In genomic region chr1:25707280-25708016, GRCh38 we compare ENCODE assay signal across 12 cellular contexts.
DNase-seq lines count a peak whose midpoint lies in the region; ATAC-seq and TF ChIP-seq lines count a peak whose summit lies in the region.
"Had no signal": no experiment of that assay in that cellular context is flagged by ENCODE, and none has a peak within 500 bp of the region (broad histone marks: within the 10 kb centered on the region; RNA-seq: fewer than 3 reads in every experiment).

No MANE protein-coding gene starts in this region.

- H3K4me1 ChIP-seq in HEK293 (ENCODE audit: control insufficient read depth, insufficient read depth, low read length), result no peaks in the 10 kb centered on the region

- DNase-seq in AG10803 (ENCODE audit: low read depth), result peak; percentile 63
- no peak for DNase-seq in brain microvascular endothelial cell
- DNase-seq in mesenteric fat pad (ENCODE audit: low spot score), result peak; percentile 22
- no peak for DNase-seq in NCI-H1105 treated with DMSO at 0.1 percent for 48 hours (lab: John Stamatoyannopoulos, UW)
- no peak for DNase-seq in HuH-7.5 (ENCODE audit: low spot score)
- no peak for DNase-seq in NCI-H2029 treated with DMSO at 0.1 percent for 48 hours (lab: John Stamatoyannopoulos, UW)
- DNase-seq: COR-L47; stimulated activated CD4-positive, alpha-beta T cell treated with anti-CD3 and anti-CD28 coated beads, Interleukin-4, amount 100 ng/mL, for 1 hour; WERI-Rb-1 had no signal

- H3K9me3 ChIP-seq in HEK293 (ENCODE audit: control insufficient read depth, insufficient read depth, low read depth, low read length), result no peaks in the 10 kb centered on the region
- H3K9me3 ChIP-seq: neutrophil had no signal

- no peak overlapping the region for H3K4me3 ChIP-seq in AG10803 (ENCODE audit: low read length)
- no peak overlapping the region for H3K4me3 ChIP-seq in HEK293 (ENCODE audit: low read depth, low read length)
- H3K4me3 ChIP-seq in brain microvascular endothelial cell (ENCODE audit: low read depth, low read length), result no peak overlapping the region

- H3K27me3 ChIP-seq in brain microvascular endothelial cell (replicated peaks), result no peaks in the 10 kb centered on the region

- no peak for ATAC-seq in HG03097 (IDR thresholded peaks at IDR 0.05; ENCODE audit: low FRiP score, unreplicated experiment)

- in situ Hi-C loops in brain microvascular endothelial cell (cut with HindIII; ENCODE audit: low pct_ligation_motif_present, low sequenced_read_pairs), result no loop called here

- no peak overlapping the region for H3K27ac ChIP-seq in HEK293 (ENCODE audit: extremely low read depth, low read depth, low read length)
- H3K27ac ChIP-seq in brain microvascular endothelial cell, result peak overlapping the region; percentile 35
- H3K27ac ChIP-seq: neutrophil, WERI-Rb-1 had no signal

- CTCF ChIA-PET in HEK293 (lab: Yijun Ruan, JAX), result interaction anchor here (0.6 to 1.1 kb wide), 2 partner anchors 13 to 29 kb away, joined by 4 read pairs; no protein-coding TSS in a partner anchor

- TF ChIP-seq CTCF in AG10803 (conservative IDR thresholded peaks at IDR 0.05; ENCODE audit: low read length) (no peak), HEK293 (tag by site-specific recombination; IDR thresholded peaks at IDR 0.05) (no peak), brain microvascular endothelial cell (IDR thresholded peaks at IDR 0.05; ENCODE audit: low read depth, low read length, missing control alignments) (no peak)

- POLR2A ChIA-PET in HEK293 (lab: Yijun Ruan, JAX), result no interaction called here

- H3K36me3 ChIP-seq in HEK293 (ENCODE audit: control insufficient read depth in 2 of 2, insufficient read depth in 1 of 2, low read length in 2 of 2) (no peaks in the 10 kb centered on the region), brain microvascular endothelial cell (replicated peaks) (no peaks in the 10 kb centered on the region)
- H3K36me3 ChIP-seq: neutrophil, WERI-Rb-1 had no signal

TF ChIP-seq in HEK293, 187 proteins besides CTCF, POLR2A, EP300 and RAD21:
- TF ChIP-seq KLF1 (tag by site-specific recombination; IDR thresholded peaks at IDR 0.05) (no peak), OSR2 (tag by site-specific recombination; IDR thresholded peaks at IDR 0.05) (0 out of 2 replicates have a peak, but pooled peaks have one; percentile 19), GLIS1 (tag by site-specific recombination; IDR thresholded peaks at IDR 0.05) (peak; percentile 24; the same call in 1 of the 2 replicates), ZNF155 (tag by site-specific recombination; IDR thresholded peaks at IDR 0.05) (no peak)

Comparison
In these comparisons a context has a peak if more than half of its experiments do, and no peak if none do; other contexts are left out.
1. DNase-seq: peak in AG10803 (single experiment) and mesenteric fat pad (single experiment); none in brain microvascular endothelial cell (single experiment), NCI-H1105 treated with DMSO at 0.1 percent for 48 hours (single experiment), HuH-7.5 (single experiment) and NCI-H2029 treated with DMSO at 0.1 percent for 48 hours (single experiment).